Comparison of ENCODE assay signal across 11 cellular contexts in genomic region chr20:48763183-48764030, GRCh38.
A peak's percentile ranks its signal among the peaks of the same experiment; 100 is the strongest.
DNase-seq lines count a peak whose midpoint lies in the region; ATAC-seq and TF ChIP-seq lines count a peak whose summit lies in the region.
"Had no signal": no experiment of that assay in that cellular context is flagged by ENCODE, and none has a peak within 500 bp of the region (broad histone marks: within the 10 kb centered on the region; RNA-seq: fewer than 3 reads in every experiment).

No MANE protein-coding gene starts in this region.

- H3K9me3 Mint-ChIP-seq in stimulated activated naive CD8-positive, alpha-beta T cell treated with anti-CD3 and anti-CD28 coated beads, Interleukin-15, Interleukin-2, amounts not matched to agents 100 ng/mL and 50 ng/mL, for 24 hours = no peaks in the 10 kb centered on the region
- H3K9me3 Mint-ChIP-seq in stimulated activated naive CD8-positive, alpha-beta T cell treated with anti-CD3 and anti-CD28 coated beads, Interleukin-15, amount 100 ng/mL, for 72 hours = peaks cover 6 to 27% of the 10 kb centered on the region in 2 donors

- peak overlapping the region; percentile 97 for H3K27ac Mint-ChIP-seq in stimulated activated naive CD8-positive, alpha-beta T cell treated with anti-CD3 and anti-CD28 coated beads, Interleukin-15, Interleukin-2, amounts not matched to agents 100 ng/mL and 50 ng/mL, for 24 hours
- peak overlapping the region in 1 of 2 donors; percentile 99 for H3K27ac Mint-ChIP-seq in stimulated activated naive CD8-positive, alpha-beta T cell treated with anti-CD3 and anti-CD28 coated beads, Interleukin-15, amount 100 ng/mL, for 72 hours

- no peaks in the 10 kb centered on the region for H3K27me3 Mint-ChIP-seq in stimulated activated naive CD8-positive, alpha-beta T cell treated with anti-CD3 and anti-CD28 coated beads, Interleukin-15, Interleukin-2, amounts not matched to agents 100 ng/mL and 50 ng/mL, for 24 hours
- H3K27me3 Mint-ChIP-seq in stimulated activated naive CD8-positive, alpha-beta T cell treated with anti-CD3 and anti-CD28 coated beads, Interleukin-15, amount 100 ng/mL, for 72 hours = no peaks in the 10 kb centered on the region

- intact Hi-C loops in dorsolateral prefrontal cortex (cut with DNase I) = no loop called here

- no peak for ATAC-seq in stimulated activated naive CD8-positive, alpha-beta T cell treated with anti-CD3 and anti-CD28 coated beads, Interleukin-15, amount 100 ng/mL, for 72 hours
- no peak for ATAC-seq in foreskin keratinocyte
- ATAC-seq in HG03159 (IDR thresholded peaks at IDR 0.05; ENCODE audit: unreplicated experiment) = no peak
- no peak for ATAC-seq in HG03139 (IDR thresholded peaks at IDR 0.05; ENCODE audit: unreplicated experiment)

- H2BK120ac ChIP-seq in mesendoderm (ENCODE audit: low read depth, low read length) = no peak overlapping the region

- H3K27ac ChIP-seq in dorsolateral prefrontal cortex (peak overlapping the region in 55 of 59 donors; percentile 14 to 86 (median 69)), mesendoderm (ENCODE audit: low read depth, low read length) (peak overlapping the region; percentile 9), foreskin keratinocyte (no peak overlapping the region)

- no peak for TF ChIP-seq CTCF in dorsolateral prefrontal cortex (IDR thresholded peaks at IDR 0.05 in 54 of 56, conservative IDR thresholded peaks at IDR 0.05 in 2 of 56; ENCODE audit: low read depth in 1 of 56, partially characterized antibody in 56 of 56)
- no peak for TF ChIP-seq CTCF in foreskin keratinocyte (conservative IDR thresholded peaks at IDR 0.05)

- no peak overlapping the region for H3K18ac ChIP-seq in mesendoderm (ENCODE audit: low read length)

- no peak overlapping the region for H2BK5ac ChIP-seq in mesendoderm (ENCODE audit: low read length)

- H3K9ac ChIP-seq in mesendoderm (ENCODE audit: low read length) = peak overlapping the region; percentile 29

- H3K4me3 ChIP-seq in dorsolateral prefrontal cortex = no peak overlapping the region
- no peak overlapping the region for H3K4me3 ChIP-seq in mesendoderm (ENCODE audit: low read length)

- H3K79me1 ChIP-seq in mesendoderm (ENCODE audit: low read length) = peaks cover 65% of the 10 kb centered on the region

- peaks cover 3% of the 10 kb centered on the region for H3K4me1 ChIP-seq in mesendoderm (ENCODE audit: control insufficient read depth, low read depth, low read length)
- no peaks in the 10 kb centered on the region for H3K4me1 ChIP-seq in foreskin keratinocyte

- DNase-seq in stimulated activated naive CD8-positive, alpha-beta T cell treated with anti-CD3 and anti-CD28 coated beads, Interleukin-15, amount 100 ng/mL, for 72 hours = no peak
- no peak for DNase-seq in dorsolateral prefrontal cortex
- DNase-seq in mesendoderm = peak; percentile 40
- DNase-seq in foreskin keratinocyte = no peak
- DNase-seq in NCI-H2227 treated with DMSO at 0.1 percent for 48 hours (lab: John Stamatoyannopoulos, UW) = no peak
- DNase-seq: GDM1, IMR-90, NCI-H1930 had no signal

- no peaks in the 10 kb centered on the region for H3K36me3 ChIP-seq in mesendoderm (ENCODE audit: control insufficient read depth, insufficient read depth, low read length)

- H3K36me3 Mint-ChIP-seq in stimulated activated naive CD8-positive, alpha-beta T cell treated with anti-CD3 and anti-CD28 coated beads, Interleukin-15, Interleukin-2, amounts not matched to agents 100 ng/mL and 50 ng/mL, for 24 hours (ENCODE audit: low read depth) = peaks cover 45% of the 10 kb centered on the region

- H3K27me3 ChIP-seq in dorsolateral prefrontal cortex (no peaks in the 10 kb centered on the region), mesendoderm (ENCODE audit: insufficient read depth, low read length, poor library complexity) (no peaks in the 10 kb centered on the region), foreskin keratinocyte (peaks cover 3% of the 10 kb centered on the region)

- H3K4me3 Mint-ChIP-seq in stimulated activated naive CD8-positive, alpha-beta T cell treated with anti-CD3 and anti-CD28 coated beads, Interleukin-15, Interleukin-2, amounts not matched to agents 100 ng/mL and 50 ng/mL, for 24 hours = no peak overlapping the region
- no peak overlapping the region for H3K4me3 Mint-ChIP-seq in stimulated activated naive CD8-positive, alpha-beta T cell treated with anti-CD3 and anti-CD28 coated beads, Interleukin-15, amount 100 ng/mL, for 72 hours

- peak overlapping the region; percentile 89 for H3K23ac ChIP-seq in mesendoderm (ENCODE audit: low read length)

- no peak overlapping the region for H2AK5ac ChIP-seq in mesendoderm (ENCODE audit: low read length)

- peaks cover 96% of the 10 kb centered on the region for H3K4me1 Mint-ChIP-seq in stimulated activated naive CD8-positive, alpha-beta T cell treated with anti-CD3 and anti-CD28 coated beads, Interleukin-15, Interleukin-2, amounts not matched to agents 100 ng/mL and 50 ng/mL, for 24 hours (ENCODE audit: low read depth)
- H3K4me1 Mint-ChIP-seq in stimulated activated naive CD8-positive, alpha-beta T cell treated with anti-CD3 and anti-CD28 coated beads, Interleukin-15, amount 100 ng/mL, for 72 hours = peaks cover 97% of the 10 kb centered on the region

- H4K5ac ChIP-seq in mesendoderm (ENCODE audit: low read length) = no peak overlapping the region

- H3K56ac ChIP-seq in mesendoderm (ENCODE audit: low read length) = peak overlapping the region; percentile 56

- H3K4me2 ChIP-seq in mesendoderm (ENCODE audit: low read length) = no peak overlapping the region

- H3K79me2 ChIP-seq in mesendoderm (ENCODE audit: control insufficient read depth, insufficient read depth, low read length) = peaks cover 50% of the 10 kb centered on the region

- no peak overlapping the region for H4K8ac ChIP-seq in mesendoderm (ENCODE audit: low read depth, low read length)

- no CpG with 5 or more reads among the region's 19 CpGs for WGBS in mesendoderm (ENCODE audit: extremely low coverage, insufficient coverage, low lambda C conversion rate)

- no peak overlapping the region for H3K4ac ChIP-seq in mesendoderm (ENCODE audit: low read depth, low read length)

- H2BK15ac ChIP-seq in mesendoderm (replicated peaks; ENCODE audit: low read depth) = no peak overlapping the region
